ENCODE assay signal across 17 cellular contexts in the genomic region with DNA sequence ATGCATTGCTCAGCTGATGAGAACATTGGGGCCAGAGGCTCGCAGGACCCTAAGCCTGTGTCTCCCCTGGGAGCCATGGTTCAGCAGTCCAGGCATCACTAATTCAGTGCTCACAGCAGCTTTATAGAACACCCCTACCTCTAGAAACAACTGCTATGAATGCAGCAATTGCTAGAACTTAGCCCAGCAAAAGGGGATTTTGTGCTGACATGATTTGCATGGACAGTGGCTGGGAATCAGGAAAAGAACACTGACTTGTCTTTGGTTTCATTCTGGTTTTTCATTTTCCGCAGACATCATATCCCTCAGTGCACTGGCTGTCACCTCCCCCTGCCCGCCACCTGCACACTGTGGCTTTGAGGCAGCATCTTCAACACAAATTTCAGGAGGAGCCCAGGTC. TPM values are rescaled to one million over a fixed set of nuclear protein-coding genes. Genes with fewer than 3 reads are reported as not detected.
DNase-seq lines count a peak whose midpoint lies in the region; ATAC-seq, FAIRE-seq and TF ChIP-seq lines count a peak whose summit lies in the region.
"Not testable (repeated sequence)": the region's sequence is repeated elsewhere in the genome, so short reads cannot be mapped to it uniquely, and the experiment has no call there.
"Had no signal": no experiment of that assay in that cellular context is flagged by ENCODE, and none has a peak within 500 bp of the region (broad histone marks: within the 10 kb centered on the region; RNA-seq: fewer than 3 reads in every experiment).

No MANE protein-coding gene starts in this region.

- CTCF ChIA-PET in activated CD4-positive, alpha-beta T cell treated with anti-CD3 and anti-CD28 coated beads for 36 hours (lab: Charles Lee), result not testable (repeated sequence)

- TF ChIP-seq POLR2A in GM12892 (IDR thresholded peaks at IDR 0.05; ENCODE audit: low read depth, low read length), result not testable (repeated sequence)

- not testable (repeated sequence) for H3K4me3 Mint-ChIP-seq in activated CD4-positive, alpha-beta T cell treated with anti-CD3 and anti-CD28 coated beads for 36 hours; stimulated activated naive B cell treated with anti-CD40 and anti-IgM and Interleukin-4, amounts not matched to agents 10 μg/mL and 1 μg/mL and 100 μg/mL, for 72 hours

- H3K9me3 Mint-ChIP-seq in activated CD4-positive, alpha-beta T cell treated with anti-CD3 and anti-CD28 coated beads for 36 hours (ENCODE audit: low read depth); stimulated activated naive B cell treated with anti-CD40 and anti-IgM and Interleukin-4, amounts not matched to agents 10 μg/mL and 1 μg/mL and 100 μg/mL, for 72 hours: not testable (repeated sequence)

- POLR2A ChIA-PET in activated CD4-positive, alpha-beta T cell treated with anti-CD3 and anti-CD28 coated beads for 36 hours (lab: Charles Lee), result not testable (repeated sequence)

- not testable (repeated sequence) for H3K27ac Mint-ChIP-seq in activated CD4-positive, alpha-beta T cell treated with anti-CD3 and anti-CD28 coated beads for 36 hours; stimulated activated naive B cell treated with anti-CD40 and anti-IgM and Interleukin-4, amounts not matched to agents 10 μg/mL and 1 μg/mL and 100 μg/mL, for 72 hours

- ATAC-seq in GM19043 (IDR thresholded peaks at IDR 0.05; ENCODE audit: low read depth, unreplicated experiment) (peak; percentile 60), GM21515 (IDR thresholded peaks at IDR 0.05; ENCODE audit: unreplicated experiment) (peak; percentile 61), HG02610 (IDR thresholded peaks at IDR 0.05; ENCODE audit: unreplicated experiment) (peak; percentile 61), HG02870 (IDR thresholded peaks at IDR 0.05; ENCODE audit: unreplicated experiment) (peak; percentile 54), HG03196 (IDR thresholded peaks at IDR 0.05; ENCODE audit: unreplicated experiment) (peak; percentile 45)
- peak; percentile 81 for ATAC-seq in activated CD4-positive, alpha-beta T cell treated with anti-CD3 and anti-CD28 coated beads for 36 hours
- ATAC-seq in stimulated activated naive B cell treated with anti-CD40 and anti-IgM and Interleukin-4, amounts not matched to agents 10 μg/mL and 1 μg/mL and 100 μg/mL, for 72 hours (replicated peaks), result peak; percentile 54 to 73

- not testable (repeated sequence) for H3K36me3 Mint-ChIP-seq in activated CD4-positive, alpha-beta T cell treated with anti-CD3 and anti-CD28 coated beads for 36 hours (ENCODE audit: low read depth); stimulated activated naive B cell treated with anti-CD40 and anti-IgM and Interleukin-4, amounts not matched to agents 10 μg/mL and 1 μg/mL and 100 μg/mL, for 72 hours

- intact Hi-C loops in activated CD4-positive, alpha-beta T cell treated with anti-CD3 and anti-CD28 coated beads for 36 hours (cut with DNase I, micrococcal nuclease), result not testable (repeated sequence)

- FAIRE-seq in GM12892 (lab: Jason Lieb, UNC), result peak; percentile 95

- not testable (repeated sequence) for DNase-seq in GM12892 (ENCODE audit: insufficient read length); activated CD4-positive, alpha-beta T cell treated with anti-CD3 and anti-CD28 coated beads for 36 hours; stimulated activated naive B cell treated with anti-CD40 and anti-IgM and Interleukin-4, amounts not matched to agents 10 μg/mL and 1 μg/mL and 100 μg/mL, for 72 hours

- not testable (repeated sequence) for H3K4me1 Mint-ChIP-seq in activated CD4-positive, alpha-beta T cell treated with anti-CD3 and anti-CD28 coated beads for 36 hours; stimulated activated naive B cell treated with anti-CD40 and anti-IgM and Interleukin-4, amounts not matched to agents 10 μg/mL and 1 μg/mL and 100 μg/mL, for 72 hours

- H3K27me3 Mint-ChIP-seq in activated CD4-positive, alpha-beta T cell treated with anti-CD3 and anti-CD28 coated beads for 36 hours; stimulated activated naive B cell treated with anti-CD40 and anti-IgM and Interleukin-4, amounts not matched to agents 10 μg/mL and 1 μg/mL and 100 μg/mL, for 72 hours: not testable (repeated sequence)

RNA-seq across cellular contexts. Expression of a gene that starts 4.0 kb away (rescaled TPM):
- polyA plus RNA-seq in GM12892 (2012; ENCODE audit: missing spikeins), result not detected
- not detected for total RNA-seq in activated CD4-positive, alpha-beta T cell treated with anti-CD3 and anti-CD28 coated beads for 36 hours
- total RNA-seq: Caco-2; CD4-positive, alpha-beta memory T cell; H4; HT-29; K562; LHCN-M2; OCI-LY7; Peyer's patch; T-helper 2 cell treated with Interferon-gamma antibody and Interleukin-4, amounts not matched to agents 100 ng/mL and 5 ng/mL, for 36 hours had no signal
- polyA plus RNA-seq: CD4-positive, alpha-beta memory T cell; K562 had no signal

RNA-seq across cellular contexts. Expression of a gene that starts 57.5 kb away (rescaled TPM):
- polyA plus RNA-seq in GM12892 (2012; ENCODE audit: missing spikeins), result 26.6 TPM
- total RNA-seq in activated CD4-positive, alpha-beta T cell treated with anti-CD3 and anti-CD28 coated beads for 36 hours, result 100 to 1,000 TPM in 1 of 2 experiments, 1 to 10 TPM in 1; 5.3 to 199 TPM
